Comparison of ENCODE assay signal across 18 cellular contexts in the genomic region with DNA sequence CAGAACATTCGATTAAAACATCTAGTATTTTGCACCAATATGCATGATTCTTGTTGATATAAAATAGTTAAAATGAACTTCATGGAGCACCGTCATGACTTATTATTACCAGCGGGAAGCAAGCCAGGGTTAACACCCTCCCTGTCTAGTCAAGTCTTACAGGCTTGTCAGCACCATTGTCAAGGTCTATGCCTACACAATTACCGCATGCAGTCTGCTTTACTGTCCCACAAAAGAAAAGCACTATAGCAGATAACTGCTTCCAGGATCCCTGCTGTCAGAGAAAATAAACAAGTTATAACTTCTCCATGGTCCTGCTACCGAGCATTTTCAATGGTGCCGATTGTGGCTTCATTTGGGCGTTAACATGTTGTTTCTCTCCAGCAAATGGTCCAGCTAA.
"Had no signal": no experiment of that assay in that cellular context is flagged by ENCODE, and none has a peak within 500 bp of the region (broad histone marks: within the 10 kb centered on the region; RNA-seq: fewer than 3 reads in every experiment).

No MANE protein-coding gene starts in this region.

- H3K36me3 Mint-ChIP-seq: mesothelial cell of epicardium; naive thymus-derived CD4-positive, alpha-beta T cell had no signal

- H3K9me3 ChIP-seq: colonic mucosa, esophagus muscularis mucosa, gastroesophageal sphincter, heart left ventricle, left lung, lower lobe of right lung had no signal

- H3K27ac Mint-ChIP-seq: dendritic cell treated with granulocyte-macrophage colony-stimulating factor and Interleukin-4, amounts not matched to agents 40 ng/mL and 50 ng/mL, for 4 days; effector memory CD8-positive, alpha-beta T cell; endodermal cell; mesothelial cell of epicardium; naive thymus-derived CD4-positive, alpha-beta T cell had no signal

- H3K27ac ChIP-seq: colonic mucosa, esophagus muscularis mucosa, foreskin keratinocyte, gastroesophageal sphincter, heart left ventricle, left lung, lower lobe of right lung had no signal

- H3K4me3 Mint-ChIP-seq: dendritic cell treated with granulocyte-macrophage colony-stimulating factor and Interleukin-4, amounts not matched to agents 40 ng/mL and 50 ng/mL, for 4 days; effector memory CD8-positive, alpha-beta T cell; endodermal cell; mesothelial cell of epicardium; naive thymus-derived CD4-positive, alpha-beta T cell had no signal

- H3K4me1 ChIP-seq: colonic mucosa, esophagus muscularis mucosa, foreskin keratinocyte, gastroesophageal sphincter, heart left ventricle, left lung, lower lobe of right lung had no signal

- H3K4me3 ChIP-seq: colonic mucosa, esophagus muscularis mucosa, gastroesophageal sphincter, heart left ventricle, left lung, lower lobe of right lung had no signal

- DNase-seq: colonic mucosa; cortex of kidney; effector CD8-positive, alpha-beta T cell; effector memory CD8-positive, alpha-beta T cell; endodermal cell; foreskin keratinocyte; heart left ventricle; hippocampal formation; left cardiac atrium; left lung; left ventricle myocardium superior; lower lobe of right lung; mesenchymal stem cell; naive thymus-derived CD4-positive, alpha-beta T cell had no signal

- H3K9me3 Mint-ChIP-seq: dendritic cell treated with granulocyte-macrophage colony-stimulating factor and Interleukin-4, amounts not matched to agents 40 ng/mL and 50 ng/mL, for 4 days; mesothelial cell of epicardium had no signal

- ATAC-seq: effector memory CD8-positive, alpha-beta T cell; foreskin keratinocyte; gastroesophageal sphincter; heart left ventricle; left cardiac atrium; left lung; left ventricle myocardium superior; lower lobe of right lung; naive thymus-derived CD4-positive, alpha-beta T cell had no signal

- H3K27me3 ChIP-seq: colonic mucosa, esophagus muscularis mucosa, foreskin keratinocyte, gastroesophageal sphincter, heart left ventricle, left lung had no signal

- H3K27me3 Mint-ChIP-seq: dendritic cell treated with granulocyte-macrophage colony-stimulating factor and Interleukin-4, amounts not matched to agents 40 ng/mL and 50 ng/mL, for 4 days; effector memory CD8-positive, alpha-beta T cell; naive thymus-derived CD4-positive, alpha-beta T cell had no signal

- H3K4me1 Mint-ChIP-seq: endodermal cell; mesothelial cell of epicardium; naive thymus-derived CD4-positive, alpha-beta T cell had no signal

- H3K36me3 ChIP-seq: colonic mucosa, esophagus muscularis mucosa, gastroesophageal sphincter, heart left ventricle, left lung, lower lobe of right lung had no signal
